In the genomic region with DNA sequence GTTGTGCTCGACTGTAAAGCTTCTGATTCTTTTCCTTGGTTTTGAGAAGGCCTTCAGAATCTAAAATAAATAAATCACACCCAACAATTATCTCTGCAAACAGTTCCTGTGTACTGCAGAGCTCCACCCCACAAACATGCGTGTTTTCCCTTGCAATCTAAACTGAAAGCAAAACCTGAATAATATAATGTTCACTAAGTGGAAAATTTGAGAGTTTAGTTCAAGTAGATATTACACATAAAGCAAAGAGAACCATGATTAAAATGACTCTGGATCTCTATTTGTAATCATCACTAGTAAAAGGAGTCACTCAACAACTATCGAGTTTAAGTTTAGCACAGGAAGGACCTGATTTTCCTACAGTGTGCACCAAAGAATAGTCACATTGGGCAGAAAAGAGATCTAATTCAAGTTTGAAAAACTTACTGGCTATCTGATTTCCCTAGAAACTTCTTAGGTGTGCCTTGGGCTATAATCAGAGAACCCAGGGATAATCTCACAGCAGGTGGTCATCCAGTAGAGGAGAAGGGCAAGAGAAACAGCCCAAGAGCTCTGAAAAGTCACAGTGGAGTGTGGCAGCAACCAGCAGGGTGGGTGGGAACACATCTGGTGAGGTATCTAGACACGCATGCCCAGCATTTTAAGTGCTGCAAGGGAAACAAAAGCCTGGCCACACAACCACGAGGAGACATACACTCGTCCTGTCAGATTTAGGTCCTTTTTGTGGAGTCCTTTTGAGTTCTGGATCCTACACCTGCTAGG, we compare ENCODE assay signal across 1 cellular context.
TF ChIP-seq lines count a peak whose summit lies in the region.

No MANE protein-coding gene starts in this region.

TF ChIP-seq in HCT116, 20 proteins besides CTCF, POLR2A, EP300 and RAD21 (continued from another document):
- TF ChIP-seq TCF7L2 (IDR thresholded peaks at IDR 0.05; ENCODE audit: borderline replicate concordance, extremely low read depth, insufficient read depth, insufficient read length): no peak
- no peak for TF ChIP-seq FOSL1 (IDR thresholded peaks at IDR 0.05; ENCODE audit: low read depth)
- TF ChIP-seq, protein P1, sequence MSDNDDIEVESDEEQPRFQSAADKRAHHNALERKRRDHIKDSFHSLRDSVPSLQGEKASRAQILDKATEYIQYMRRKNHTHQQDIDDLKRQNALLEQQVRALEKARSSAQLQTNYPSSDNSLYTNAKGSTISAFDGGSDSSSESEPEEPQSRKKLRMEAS (IDR thresholded peaks at IDR 0.05): no peak
- TF ChIP-seq SRF (IDR thresholded peaks at IDR 0.05; ENCODE audit: low read depth): no peak
- TF ChIP-seq, protein P2, sequence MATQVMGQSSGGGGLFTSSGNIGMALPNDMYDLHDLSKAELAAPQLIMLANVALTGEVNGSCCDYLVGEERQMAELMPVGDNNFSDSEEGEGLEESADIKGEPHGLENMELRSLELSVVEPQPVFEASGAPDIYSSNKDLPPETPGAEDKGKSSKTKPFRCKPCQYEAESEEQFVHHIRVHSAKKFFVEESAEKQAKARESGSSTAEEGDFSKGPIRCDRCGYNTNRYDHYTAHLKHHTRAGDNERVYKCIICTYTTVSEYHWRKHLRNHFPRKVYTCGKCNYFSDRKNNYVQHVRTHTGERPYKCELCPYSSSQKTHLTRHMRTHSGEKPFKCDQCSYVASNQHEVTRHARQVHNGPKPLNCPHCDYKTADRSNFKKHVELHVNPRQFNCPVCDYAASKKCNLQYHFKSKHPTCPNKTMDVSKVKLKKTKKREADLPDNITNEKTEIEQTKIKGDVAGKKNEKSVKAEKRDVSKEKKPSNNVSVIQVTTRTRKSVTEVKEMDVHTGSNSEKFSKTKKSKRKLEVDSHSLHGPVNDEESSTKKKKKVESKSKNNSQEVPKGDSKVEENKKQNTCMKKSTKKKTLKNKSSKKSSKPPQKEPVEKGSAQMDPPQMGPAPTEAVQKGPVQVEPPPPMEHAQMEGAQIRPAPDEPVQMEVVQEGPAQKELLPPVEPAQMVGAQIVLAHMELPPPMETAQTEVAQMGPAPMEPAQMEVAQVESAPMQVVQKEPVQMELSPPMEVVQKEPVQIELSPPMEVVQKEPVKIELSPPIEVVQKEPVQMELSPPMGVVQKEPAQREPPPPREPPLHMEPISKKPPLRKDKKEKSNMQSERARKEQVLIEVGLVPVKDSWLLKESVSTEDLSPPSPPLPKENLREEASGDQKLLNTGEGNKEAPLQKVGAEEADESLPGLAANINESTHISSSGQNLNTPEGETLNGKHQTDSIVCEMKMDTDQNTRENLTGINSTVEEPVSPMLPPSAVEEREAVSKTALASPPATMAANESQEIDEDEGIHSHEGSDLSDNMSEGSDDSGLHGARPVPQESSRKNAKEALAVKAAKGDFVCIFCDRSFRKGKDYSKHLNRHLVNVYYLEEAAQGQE (IDR thresholded peaks at IDR 0.05; ENCODE audit: low read depth): no peak
- TF ChIP-seq ZFX (IDR thresholded peaks at IDR 0.05): no peak
- TF ChIP-seq YY1 (IDR thresholded peaks at IDR 0.05; ENCODE audit: extremely low read depth, insufficient replicate concordance, low read depth, low read length): no peak
- no peak for TF ChIP-seq SP1 (IDR thresholded peaks at IDR 0.05; ENCODE audit: low read depth)
- TF ChIP-seq, protein P3, sequence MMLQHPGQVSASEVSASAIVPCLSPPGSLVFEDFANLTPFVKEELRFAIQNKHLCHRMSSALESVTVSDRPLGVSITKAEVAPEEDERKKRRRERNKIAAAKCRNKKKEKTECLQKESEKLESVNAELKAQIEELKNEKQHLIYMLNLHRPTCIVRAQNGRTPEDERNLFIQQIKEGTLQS (IDR thresholded peaks at IDR 0.05): no peak
